Comparison of ENCODE assay signal across 25 cellular contexts in the genomic region with DNA sequence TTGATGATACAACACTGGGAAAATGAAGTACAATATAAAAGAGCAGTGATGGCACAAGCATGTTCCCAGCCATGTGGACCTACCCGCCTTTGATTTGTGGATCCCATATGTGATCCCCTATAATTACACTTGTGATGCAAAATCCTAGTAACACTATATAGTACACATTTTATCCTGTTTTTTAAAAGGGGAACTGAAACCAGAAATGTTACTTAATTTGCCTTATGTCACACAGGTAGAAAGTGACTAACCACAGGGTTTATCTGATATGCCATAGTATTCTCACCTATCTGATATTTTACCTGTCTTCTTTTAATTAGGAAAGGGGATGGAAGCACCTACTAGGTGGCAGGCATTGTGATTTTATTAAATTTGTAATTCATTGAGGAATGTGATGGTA. TPM values are rescaled to one million over a fixed set of nuclear protein-coding genes. Genes with fewer than 3 reads are reported as not detected.
"Had no signal": no experiment of that assay in that cellular context is flagged by ENCODE, and none has a peak within 500 bp of the region (broad histone marks: within the 10 kb centered on the region; RNA-seq: fewer than 3 reads in every experiment).

No MANE protein-coding gene starts in this region.

- H3K27ac Mint-ChIP-seq: activated naive CD8-positive, alpha-beta T cell; nephron progenitor cell had no signal

- H3K27me3 ChIP-seq: body of pancreas, left lung, neutrophil, right lobe of liver, testis, transverse colon had no signal

- ATAC-seq: activated CD4-positive, CD25-positive, alpha-beta regulatory T cell treated with anti-CD3 and anti-CD28 coated beads, Interleukin-2, amount 50 U/mL, for 24 hours; body of pancreas; left lung; right lobe of liver had no signal

- H3K4me1 ChIP-seq: body of pancreas, left lung, right lobe of liver, testis, transverse colon had no signal

- H3K9me3 ChIP-seq: body of pancreas, left lung, neutrophil, right lobe of liver, testis, transverse colon had no signal

- H3K36me3 Mint-ChIP-seq: activated naive CD8-positive, alpha-beta T cell had no signal

- H3K4me3 Mint-ChIP-seq: activated naive CD8-positive, alpha-beta T cell; nephron progenitor cell had no signal

- H3K36me3 ChIP-seq: left lung, neutrophil, right lobe of liver, transverse colon, WERI-Rb-1 had no signal

- H3K27ac ChIP-seq: body of pancreas, left lung, neutrophil, right lobe of liver, testis, transverse colon, WERI-Rb-1 had no signal

- H3K4me3 ChIP-seq: body of pancreas, left lung, right lobe of liver, testis, transverse colon had no signal

- DNase-seq: activated CD4-positive, alpha-beta T cell treated with anti-CD3 and anti-CD28 coated beads for 48 hours; activated CD4-positive, alpha-beta T cell treated with anti-CD3 and anti-CD28 coated beads, Interleukin-2, amount 50 U/mL, for 48 hours; activated CD8-positive, alpha-beta memory T cell treated with anti-CD3 and anti-CD28 coated beads for 24 hours; activated effector memory CD4-positive, alpha-beta T cell treated with Interleukin-2 at 50 U/mL for 16 hours; activated naive CD4-positive, alpha-beta T cell treated with Interleukin-2 at 50 U/mL for 16 hours; anterior cingulate cortex; body of pancreas; effector memory CD4-positive, alpha-beta T cell; left lung; nephron progenitor cell; right lobe of liver; stimulated activated CD4-positive, alpha-beta T cell treated with anti-CD3 and anti-CD28 coated beads, Interleukin-2, amount 100 ng/mL, for 48 hours; stimulated activated naive CD4-positive, alpha-beta T cell treated with Interleukin-2 at 50 U/mL for 16 hours; testis; transverse colon; WERI-Rb-1 had no signal

RNA-seq across cellular contexts. Expression of a gene that starts 35.0 kb away (rescaled TPM):
- total RNA-seq: dermis microvascular lymphatic vessel endothelial cell, lung microvascular endothelial cell, osteocyte, posterior vena cava, right lobe of liver, skeletal muscle tissue, transverse colon had no signal
- polyA plus RNA-seq: urinary bladder had no signal
